9 cellular contexts compared by ENCODE assay signal in genomic region chr1:145460048-145460447, GRCh38. TPM values are rescaled to one million over a fixed set of nuclear protein-coding genes. Genes with fewer than 3 reads are reported as not detected.
DNase-seq lines count a peak whose midpoint lies in the region; ATAC-seq, FAIRE-seq and TF ChIP-seq lines count a peak whose summit lies in the region.
"Not testable (repeated sequence)": the region's sequence is repeated elsewhere in the genome, so short reads cannot be mapped to it uniquely, and the experiment has no call there.
"Had no signal": no experiment of that assay in that cellular context is flagged by ENCODE, and none has a peak within 500 bp of the region (broad histone marks: within the 10 kb centered on the region; RNA-seq: fewer than 3 reads in every experiment).

No MANE protein-coding gene starts in this region.

- H3K4me2 ChIP-seq in GM23248 (ENCODE audit: unreplicated experiment): not testable (repeated sequence)
- H3K4me2 ChIP-seq in H1 (ENCODE audit: insufficient read depth in 1 of 2, low read depth in 2 of 2, low read length in 2 of 2) (peak overlapping the region in 1 of 2 experiments; percentile 33; a peak in 2 of 4 replicates), neural progenitor cell (peak overlapping the region; percentile 74)

- POLR2A ChIA-PET in Panc1 (lab: Charles Lee); H1 (lab: Charles Lee; ENCODE audit: partially characterized antibody): not testable (repeated sequence)

- not testable (repeated sequence) for H3K9me3 Mint-ChIP-seq in neural progenitor cell; stimulated activated naive CD8-positive, alpha-beta T cell treated with anti-CD3 and anti-CD28 coated beads, Interleukin-15, amount 100 ng/mL, for 72 hours

- H3K56ac ChIP-seq in H1 (replicated peaks; ENCODE audit: insufficient read length, low read depth, low read length): not testable (repeated sequence)

- H2BK15ac ChIP-seq in H1 (ENCODE audit: low read length): not testable (repeated sequence)

- H2AFZ ChIP-seq in GM23248 (peak overlapping the region; percentile 41; the same call in 1 of the 2 replicates), neural progenitor cell (replicated peaks) (peak overlapping the region; percentile 57)
- H2AFZ ChIP-seq in H1 (ENCODE audit: low read length): not testable (repeated sequence)

- not testable (repeated sequence) for H3K27me3 ChIP-seq in GM23248 (replicated peaks; ENCODE audit: insufficient read depth); Panc1 (ENCODE audit: control insufficient read depth, insufficient read depth, low read length); H1 (replicated peaks in 1 of 4; ENCODE audit: control insufficient read depth in 3 of 4, extremely low read depth in 1 of 4, insufficient read depth in 3 of 4, low read length in 3 of 4)
- peaks cover 18% of the 10 kb centered on the region for H3K27me3 ChIP-seq in iPS-18a (ENCODE audit: control insufficient read depth, insufficient read depth, low read length)
- peaks cover 55% of the 10 kb centered on the region for H3K27me3 ChIP-seq in neural progenitor cell

- not testable (repeated sequence) for TF ChIP-seq POLR2A in H1 (IDR thresholded peaks at IDR 0.05; ENCODE audit: control extremely low read depth in 1 of 2, low read depth in 2 of 2, low read length in 2 of 2)

- H3K4me3 ChIP-seq in GM23248; Panc1 (ENCODE audit: low read depth in 2 of 2, low read length in 2 of 2): not testable (repeated sequence)
- H3K4me3 ChIP-seq in astrocyte of the cerebellum (ENCODE audit: low read depth, low read length) (peak overlapping the region; percentile 24), H1 (ENCODE audit: extremely low read depth in 1 of 4, insufficient read depth in 2 of 4, low read depth in 3 of 4, low read length in 4 of 4) (peak overlapping the region; percentile 23 to 53 (median 33); a peak in 6 of 8 replicates), iPS-18a (ENCODE audit: low read length) (peak overlapping the region; percentile 45), neural progenitor cell (peak overlapping the region; percentile 49)

- CTCF ChIA-PET in Panc1 (lab: Charles Lee); H1 (lab: Charles Lee; ENCODE audit: partially characterized antibody): not testable (repeated sequence)

- not testable (repeated sequence) for H2BK12ac ChIP-seq in H1 (ENCODE audit: low read depth, low read length)

- not testable (repeated sequence) for H3K4ac ChIP-seq in H1 (replicated peaks; ENCODE audit: insufficient read length, low read depth, low read length)

- not testable (repeated sequence) for H4K8ac ChIP-seq in H1 (ENCODE audit: extremely low read depth, insufficient read depth, low read length)

- H3K27me3 Mint-ChIP-seq in neural progenitor cell (ENCODE audit: insufficient read depth, low read depth): peaks cover 11% of the 10 kb centered on the region
- peaks cover 30% of the 10 kb centered on the region for H3K27me3 Mint-ChIP-seq in stimulated activated naive CD8-positive, alpha-beta T cell treated with anti-CD3 and anti-CD28 coated beads, Interleukin-15, amount 100 ng/mL, for 72 hours

- not testable (repeated sequence) for TF ChIP-seq CTCF in Panc1 (IDR thresholded peaks at IDR 0.05); astrocyte of the cerebellum (IDR thresholded peaks at IDR 0.05; ENCODE audit: low read depth, low read length, missing control alignments); H1 (IDR thresholded peaks at IDR 0.05; ENCODE audit: control extremely low read depth in 1 of 3, insufficient read depth in 1 of 3, low read depth in 1 of 3, low read length in 3 of 3); neural progenitor cell (IDR thresholded peaks at IDR 0.05)

- not testable (repeated sequence) for H4K91ac ChIP-seq in H1 (replicated peaks; ENCODE audit: insufficient read length, low read length)

- not testable (repeated sequence) for H3K4me1 Mint-ChIP-seq in neural progenitor cell; stimulated activated naive CD8-positive, alpha-beta T cell treated with anti-CD3 and anti-CD28 coated beads, Interleukin-15, amount 100 ng/mL, for 72 hours

- H4K5ac ChIP-seq in H1 (ENCODE audit: insufficient read length, low read depth, low read length): not testable (repeated sequence)

- H3K36me3 Mint-ChIP-seq in neural progenitor cell: not testable (repeated sequence)

- DNase-seq in GM23248; Panc1 (ENCODE audit: low read depth, low spot score); astrocyte of the cerebellum (ENCODE audit: low read depth); H1 (ENCODE audit: low read depth in 1 of 2, low spot score in 2 of 2); Right ventricle myocardium superior; neural progenitor cell (ENCODE audit: low spot score); stimulated activated naive CD8-positive, alpha-beta T cell treated with anti-CD3 and anti-CD28 coated beads, Interleukin-15, amount 100 ng/mL, for 72 hours: not testable (repeated sequence)

- H2BK5ac ChIP-seq in H1 (ENCODE audit: low read depth, low read length): not testable (repeated sequence)

- not testable (repeated sequence) for H3K18ac ChIP-seq in H1 (ENCODE audit: extremely low read depth, low read length)

- not testable (repeated sequence) for H3K27ac ChIP-seq in GM23248; Panc1 (ENCODE audit: low read length); H1 (ENCODE audit: low read depth, low read length); iPS-18a (ENCODE audit: low read length); neural progenitor cell

- H3K9me2 ChIP-seq in GM23248 (ENCODE audit: insufficient read depth): not testable (repeated sequence)

- not testable (repeated sequence) for H3K79me2 ChIP-seq in GM23248 (ENCODE audit: insufficient read depth); H1 (ENCODE audit: control insufficient read depth in 1 of 2, insufficient read depth in 2 of 2, low read length in 2 of 2); neural progenitor cell (ENCODE audit: low read depth)

- not testable (repeated sequence) for TF ChIP-seq RAD21 in H1 (IDR thresholded peaks at IDR 0.05 in 1 of 2, conservative IDR thresholded peaks at IDR 0.05 in 1 of 2; ENCODE audit: low read depth in 2 of 2, low read length in 2 of 2)

- not testable (repeated sequence) for H3K23ac ChIP-seq in H1 (ENCODE audit: insufficient read length)

- H4K20me1 ChIP-seq in GM23248 (ENCODE audit: insufficient read depth); H1 (replicated peaks in 1 of 2; ENCODE audit: control insufficient read depth in 1 of 2, insufficient read depth in 2 of 2, low read length in 2 of 2); neural progenitor cell (ENCODE audit: low read depth): not testable (repeated sequence)

- BruUV-seq in Panc1 (replicated peaks; lab: Mats Ljungman, UMichigan): not testable (repeated sequence)

- not testable (repeated sequence) for H2AK5ac ChIP-seq in H1 (ENCODE audit: low read depth, low read length)

- intact Hi-C loops in Panc1 (cut with micrococcal nuclease; ENCODE audit: unreplicated experiment); Right ventricle myocardium superior (cut with DNase I): not testable (repeated sequence)

- peak overlapping the region; percentile 68 for H3K4me3 Mint-ChIP-seq in neural progenitor cell
- peak overlapping the region in 1 of 2 donors; percentile 60 for H3K4me3 Mint-ChIP-seq in stimulated activated naive CD8-positive, alpha-beta T cell treated with anti-CD3 and anti-CD28 coated beads, Interleukin-15, amount 100 ng/mL, for 72 hours

- not testable (repeated sequence) for H3F3A ChIP-seq in GM23248 (ENCODE audit: insufficient read depth); neural progenitor cell (ENCODE audit: low read depth)

- ATAC-seq in Panc1: 0 out of 2 replicates have a peak, but pooled peaks have one; percentile 1
- ATAC-seq in Right ventricle myocardium superior (ENCODE audit: poor library complexity): peak; percentile 49
- ATAC-seq in stimulated activated naive CD8-positive, alpha-beta T cell treated with anti-CD3 and anti-CD28 coated beads, Interleukin-15, amount 100 ng/mL, for 72 hours: peak; percentile 17

- H3K27ac Mint-ChIP-seq in neural progenitor cell; stimulated activated naive CD8-positive, alpha-beta T cell treated with anti-CD3 and anti-CD28 coated beads, Interleukin-15, amount 100 ng/mL, for 72 hours: not testable (repeated sequence)

- FAIRE-seq in H1 (lab: Jason Lieb, UNC): not testable (repeated sequence)

- H3K79me1 ChIP-seq in H1 (ENCODE audit: low read depth, low read length): not testable (repeated sequence)

- H3K36me3 ChIP-seq in GM23248 (ENCODE audit: low read depth); Panc1 (ENCODE audit: control insufficient read depth, insufficient read depth, low read length); H1 (ENCODE audit: control insufficient read depth in 2 of 4, insufficient read depth in 4 of 4, low read length in 3 of 4); iPS-18a (ENCODE audit: control insufficient read depth, low read depth, low read length); neural progenitor cell: not testable (repeated sequence)

- WGBS in GM23248 (ENCODE audit: low coverage in 1 of 2, low lambda C conversion rate in 2 of 2, missing lambda C conversion rate in 2 of 2), 2 experiments: 16 to 17% methylated on average over 12 to 13 of the region's 13 CpGs
- WGBS in H1 (ENCODE audit: extremely low coverage in 1 of 2, insufficient coverage in 1 of 2, insufficient read length in 1 of 2, insufficient replicate concordance in 2 of 2, low coverage in 1 of 2, low lambda C conversion rate in 2 of 2, missing lambda C conversion rate in 1 of 2), 2 experiments: 2% methylated on average over 11 of the region's 13 CpGs; no CpG with 5 or more reads in 1 of the 2 experiments

- H3K9me3 ChIP-seq in GM23248 (ENCODE audit: low read depth); Panc1 (ENCODE audit: control insufficient read depth, insufficient read depth, low read depth, low read length); H1 (ENCODE audit: insufficient read depth in 2 of 2, low read depth in 1 of 2, low read length in 1 of 2); iPS-18a (ENCODE audit: control insufficient read depth, low read depth, low read length); neural progenitor cell (ENCODE audit: low read depth): not testable (repeated sequence)

- H2BK120ac ChIP-seq in H1 (replicated peaks; ENCODE audit: low read depth, low read length): not testable (repeated sequence)

- H3K4me1 ChIP-seq in GM23248 (ENCODE audit: insufficient read depth); Panc1 (ENCODE audit: control insufficient read depth, insufficient read depth, low read length); H1 (replicated peaks in 1 of 4; ENCODE audit: control insufficient read depth in 3 of 4, insufficient read depth in 4 of 4, low read length in 3 of 4); iPS-18a (ENCODE audit: control insufficient read depth, low read depth, low read length); neural progenitor cell: not testable (repeated sequence)

- not testable (repeated sequence) for H3K14ac ChIP-seq in H1 (ENCODE audit: insufficient read length)

- not testable (repeated sequence) for H2BK20ac ChIP-seq in H1 (ENCODE audit: low read length)

- not testable (repeated sequence) for H3K23me2 ChIP-seq in H1 (ENCODE audit: low read depth, low read length)

- H3K9ac ChIP-seq in GM23248; H1 (replicated peaks in 1 of 4; ENCODE audit: extremely low read depth in 1 of 4, low read depth in 3 of 4, low read length in 3 of 4); iPS-18a (ENCODE audit: low read length); neural progenitor cell: not testable (repeated sequence)

- not testable (repeated sequence) for TF ChIP-seq EP300 in H1 (IDR thresholded peaks at IDR 0.05; ENCODE audit: borderline replicate concordance in 1 of 2, low read depth in 2 of 2, low read length in 2 of 2)

- in situ Hi-C loops in GM23248 (cut with MboI); Panc1 (cut with HindIII; ENCODE audit: low pct_unique_long_range_greater_than_20kb, low sequenced_read_pairs); astrocyte of the cerebellum (cut with HindIII; ENCODE audit: low sequenced_read_pairs): not testable (repeated sequence)

RNA-seq across cellular contexts. Expression of gene NBPF20, which starts 34.6 kb away (rescaled TPM):
- 1.4 and 3.0 TPM in 2 replicates for total RNA-seq in GM23248 (2014; rRNA removed; shearing (Covaris generic))
- 0.68 and 1.5 TPM in 2 replicates for polyA plus RNA-seq in GM23248 (2016; fragmentation: Nextera tagmentation; extraction: Ambion mirVana)
- total RNA-seq in Panc1 (2021; ENCODE audit: unreplicated experiment): 3.5 TPM
- polyA plus RNA-seq in Panc1 (2012; ENCODE audit: insufficient read length): 0.96 TPM
- 0.31 and 0.37 TPM in 2 replicates for total RNA-seq in H1 (2021; fragmentation: NEBNext Ultra II Directional; extraction: Animal tissue kit (Norgen Biotek cat#: 25700))
- 0.27 and 0.42 TPM in 2 replicates for polyA plus RNA-seq in H1 (2011; rRNA removed)
- polyA plus RNA-seq in H1 (2011; cell fraction: cytosol; rRNA removed): 0.28 TPM
- polyA plus RNA-seq in H1 (2011; cell fraction: nucleus; rRNA removed): 1.2 TPM
- polyA plus RNA-seq in H1 (2012, experiment 1 of 2): 0.37 to 0.54 TPM (median 0.43 TPM) in 4 replicates
- 0.10 TPM for polyA plus RNA-seq in H1 (2012, experiment 2 of 2)
- polyA plus RNA-seq in H1 (2013, experiment 1 of 2): 0.10 TPM
- polyA plus RNA-seq in H1 (2013, experiment 2 of 2): 0.11 TPM
- 0.85 and 0.98 TPM in 2 replicates for polyA minus RNA-seq in H1 (2011; rRNA and poly(A)+ RNA removed)
- 0.73 TPM for polyA minus RNA-seq in H1 (2011; cell fraction: cytosol; rRNA and poly(A)+ RNA removed)
- polyA minus RNA-seq in H1 (2011; cell fraction: nucleus; rRNA and poly(A)+ RNA removed): 1.3 TPM
- total RNA-seq in Right ventricle myocardium superior: 0.62 TPM
- 0.37 and 0.68 TPM in 2 replicates for total RNA-seq in neural progenitor cell (ENCODE audit: low replicate concordance)
- polyA plus RNA-seq: CD14-positive monocyte had no signal
